Comparison of ENCODE assay signal across 17 cellular contexts in the genomic region with DNA sequence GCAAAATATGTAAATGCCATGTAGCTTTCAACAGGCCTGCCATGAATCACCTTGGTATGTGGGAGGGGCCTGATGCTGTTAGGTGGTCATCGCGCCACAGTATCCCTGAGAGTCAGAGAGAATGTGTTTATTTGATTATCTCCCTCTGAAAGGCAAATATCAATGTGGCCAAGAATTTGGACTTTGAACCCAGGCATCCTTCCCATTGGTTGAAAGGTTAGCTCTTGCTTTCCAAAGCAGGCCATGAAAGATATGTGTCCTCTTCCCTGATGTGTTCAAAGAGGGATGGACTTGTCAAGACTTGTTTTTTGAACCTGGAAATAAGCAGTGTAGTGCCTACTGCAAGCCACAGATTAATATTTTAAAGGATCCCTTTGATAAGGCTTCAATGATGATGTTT. TPM values are rescaled to one million over a fixed set of nuclear protein-coding genes. Genes with fewer than 3 reads are reported as not detected.
DNase-seq lines count a peak whose midpoint lies in the region; ATAC-seq and TF ChIP-seq lines count a peak whose summit lies in the region.
"Had no signal": no experiment of that assay in that cellular context is flagged by ENCODE, and none has a peak within 500 bp of the region (broad histone marks: within the 10 kb centered on the region; RNA-seq: fewer than 3 reads in every experiment).

No MANE protein-coding gene starts in this region.

- H3K18ac ChIP-seq in mesenchymal stem cell (ENCODE audit: low read depth in 1 of 2, low read length in 2 of 2): no peak overlapping the region

- H4K91ac ChIP-seq in mesenchymal stem cell (ENCODE audit: low read length): no peak overlapping the region

- H2BK120ac ChIP-seq in mesenchymal stem cell (ENCODE audit: low read depth, low read length): no peak overlapping the region

- H3K4me3 Mint-ChIP-seq in Calu3 (ENCODE audit: low read depth, unreplicated experiment) (no peak overlapping the region), endodermal cell (no peak overlapping the region)
- H3K4me3 Mint-ChIP-seq: activated T-cell treated with anti-CD3 and anti-CD28 coated beads, Interleukin-2, amount 50 U/mL, for 4 hours had no signal

- H3K9me3 Mint-ChIP-seq in Calu3 (ENCODE audit: low read depth, unreplicated experiment): no peaks in the 10 kb centered on the region
- H3K9me3 Mint-ChIP-seq in endodermal cell: no peaks in the 10 kb centered on the region
- H3K9me3 Mint-ChIP-seq: activated T-cell treated with anti-CD3 and anti-CD28 coated beads, Interleukin-2, amount 50 U/mL, for 4 hours had no signal

- no peak overlapping the region for H3K4me2 ChIP-seq in mesenchymal stem cell (ENCODE audit: low read length, poor library complexity, severe bottlenecking)
- H3K4me2 ChIP-seq: KMS-11 had no signal

- no TSS peak for BruUV-seq in Calu3 (replicated peaks; lab: Mats Ljungman, UMichigan)

- H3K27me3 ChIP-seq in endodermal cell (ENCODE audit: control insufficient read depth, insufficient read depth, low read length, poor library complexity, severe bottlenecking) (no peaks in the 10 kb centered on the region), mesenchymal stem cell (ENCODE audit: control insufficient read depth in 1 of 2, insufficient read depth in 1 of 2, low read length in 2 of 2) (no peaks in the 10 kb centered on the region)
- H3K27me3 ChIP-seq: BE2C had no signal

- H2BK12ac ChIP-seq in mesenchymal stem cell (ENCODE audit: low read length in 2 of 2): no peak overlapping the region

- H3K4me1 ChIP-seq in endodermal cell (ENCODE audit: control insufficient read depth, insufficient read depth, low read length): peaks cover 5% of the 10 kb centered on the region
- no peaks in the 10 kb centered on the region for H3K4me1 ChIP-seq in mesenchymal stem cell (ENCODE audit: control insufficient read depth, insufficient read depth, low read depth, low read length)
- H3K4me1 ChIP-seq: BE2C had no signal

- no peak overlapping the region for H2BK5ac ChIP-seq in mesenchymal stem cell (ENCODE audit: low read depth, low read length, poor library complexity, severe bottlenecking)

- no peak overlapping the region for H2BK15ac ChIP-seq in mesenchymal stem cell (ENCODE audit: low read depth, poor library complexity, severe bottlenecking)

- H3K27ac Mint-ChIP-seq in Calu3 (ENCODE audit: unreplicated experiment) (no peak overlapping the region), endodermal cell (peak overlapping the region; percentile 55)

- H3K4me1 Mint-ChIP-seq in Calu3 (ENCODE audit: low read depth, unreplicated experiment): no peaks in the 10 kb centered on the region
- H3K4me1 Mint-ChIP-seq in endodermal cell: peaks cover 15% of the 10 kb centered on the region

- no peak overlapping the region for H4K8ac ChIP-seq in mesenchymal stem cell (ENCODE audit: low read length)

- H3K36me3 Mint-ChIP-seq in Calu3 (ENCODE audit: insufficient read depth, unreplicated experiment): no peaks in the 10 kb centered on the region
- peaks cover 45% of the 10 kb centered on the region for H3K36me3 Mint-ChIP-seq in endodermal cell (ENCODE audit: low read depth)

- H2AK5ac ChIP-seq in mesenchymal stem cell (ENCODE audit: low read length, severe bottlenecking): peak overlapping the region; percentile 13

- CTCF ChIA-PET in Calu3 (lab: Charles Lee): no interaction called here

- no peak overlapping the region for H3K14ac ChIP-seq in mesenchymal stem cell (ENCODE audit: low read length in 2 of 2)

- no peak overlapping the region for H3K27ac ChIP-seq in endodermal cell (ENCODE audit: low read depth, low read length)
- peak overlapping the region; percentile 42 for H3K27ac ChIP-seq in mesenchymal stem cell (ENCODE audit: low read length, poor library complexity, severe bottlenecking)
- H3K27ac ChIP-seq: KMS-11 had no signal

- no peak overlapping the region for H2AFZ ChIP-seq in mesenchymal stem cell (ENCODE audit: low read depth, low read length)

- no peak overlapping the region for H3K4me3 ChIP-seq in endodermal cell (ENCODE audit: low read length)
- H3K4me3 ChIP-seq in mesenchymal stem cell (ENCODE audit: insufficient read depth in 1 of 2, low read depth in 1 of 2, low read length in 2 of 2): no peak overlapping the region

- WGBS in endodermal cell (ENCODE audit: insufficient coverage in 1 of 2, insufficient read length in 1 of 2), 2 experiments: 75 to 88% methylated on average over 2 of the region's 2 CpGs
- WGBS in mesenchymal stem cell: 98% methylated on average over 2 of the region's 2 CpGs

- TF ChIP-seq CTCF in Calu3 (IDR thresholded peaks at IDR 0.05; ENCODE audit: unreplicated experiment): no peak
- no peak for TF ChIP-seq CTCF in endodermal cell (conservative IDR thresholded peaks at IDR 0.05)

- H3K9me3 ChIP-seq in endodermal cell (ENCODE audit: control insufficient read depth, low read length) (no peaks in the 10 kb centered on the region), mesenchymal stem cell (ENCODE audit: control insufficient read depth, low read length) (no peaks in the 10 kb centered on the region)
- H3K9me3 ChIP-seq: BE2C had no signal

- no peak overlapping the region for H3K23ac ChIP-seq in mesenchymal stem cell (ENCODE audit: low read length in 2 of 2)

- peak; percentile 20 for DNase-seq in Calu3
- DNase-seq in NCI-H146 treated with DMSO at 0.1 percent for 48 hours (lab: John Stamatoyannopoulos, UW; ENCODE audit: unreplicated experiment): peak; percentile 23
- peak; percentile 59 for DNase-seq in endodermal cell
- DNase-seq in mesenchymal stem cell: no peak
- no peak for DNase-seq in stimulated activated CD4-positive, alpha-beta T cell treated with anti-CD3 and anti-CD28 coated beads, Interleukin-2, amount 100 ng/mL, for 48 hours
- DNase-seq: activated CD4-positive, alpha-beta T cell treated with anti-CD3 and anti-CD28 coated beads for 1 hour; activated T-cell treated with anti-CD3 and anti-CD28 coated beads, Interleukin-2, amount 50 U/mL, for 4 hours; BE2C; NCI-H1694 treated with DMSO at 0.1 percent for 48 hours; NCI-H524; stimulated activated CD4-positive, alpha-beta T cell treated with anti-CD3 and anti-CD28 coated beads, Interleukin-2, amount 100 ng/mL, for 24 hours; T-helper 2 cell; trophoblast cell had no signal

- H3K36me3 ChIP-seq in endodermal cell (ENCODE audit: control insufficient read depth, insufficient read depth, low read length) (peaks cover 44% of the 10 kb centered on the region), mesenchymal stem cell (ENCODE audit: control insufficient read depth in 1 of 2, insufficient read depth in 2 of 2, low read depth in 1 of 2, low read length in 2 of 2) (peaks cover 22 to 94% of the 10 kb centered on the region in 2 experiments)

- peaks cover 10% of the 10 kb centered on the region for H3K79me1 ChIP-seq in mesenchymal stem cell (replicated peaks; ENCODE audit: low read length, poor library complexity, severe bottlenecking)

- intact Hi-C loops in Calu3 (cut with micrococcal nuclease; ENCODE audit: unreplicated experiment): no loop called here

- ATAC-seq in GM21423 (IDR thresholded peaks at IDR 0.05; ENCODE audit: unreplicated experiment) (no peak), HG02852 (IDR thresholded peaks at IDR 0.05; ENCODE audit: unreplicated experiment) (no peak)
- no peak for ATAC-seq in activated CD4-positive, CD25-positive, alpha-beta regulatory T cell treated with anti-CD3 and anti-CD28 coated beads, Interleukin-2, amount 50 U/mL, for 24 hours
- ATAC-seq: activated T-cell treated with anti-CD3 and anti-CD28 coated beads, Interleukin-2, amount 50 U/mL, for 4 hours had no signal

- H3K9ac ChIP-seq in endodermal cell (ENCODE audit: extremely low read depth, low read length, poor library complexity, severe bottlenecking): no peak overlapping the region
- H3K9ac ChIP-seq in mesenchymal stem cell (ENCODE audit: low read length): no peak overlapping the region
- H3K9ac ChIP-seq: KMS-11 had no signal

- H3K27me3 Mint-ChIP-seq in Calu3 (ENCODE audit: unreplicated experiment): no peaks in the 10 kb centered on the region
- H3K27me3 Mint-ChIP-seq in endodermal cell (ENCODE audit: insufficient read depth): no peaks in the 10 kb centered on the region

- no peak overlapping the region for H3K4ac ChIP-seq in mesenchymal stem cell (ENCODE audit: low read depth in 1 of 2, low read length in 2 of 2)

RNA-seq across cellular contexts. Expression of a gene that starts 36.7 kb away (rescaled TPM):
- 96.5 and 113 TPM in 2 replicates for total RNA-seq in Calu3 (2022)
- 100 to 1,000 TPM; 237 to 293 TPM for total RNA-seq in endodermal cell
- polyA plus RNA-seq in endodermal cell (2013, experiment 1 of 2): 519 TPM
- polyA plus RNA-seq in endodermal cell (2013, experiment 2 of 2): 534 TPM
- polyA plus RNA-seq in mesenchymal stem cell (2013, experiment 1 of 2): 684 TPM
- 720 TPM for polyA plus RNA-seq in mesenchymal stem cell (2013, experiment 2 of 2)

Comparison
In these comparisons a context has a peak if more than half of its experiments do, and no peak if none do; other contexts are left out.
1. DNase-seq: peak in Calu3 (single experiment), NCI-H146 treated with DMSO at 0.1 percent for 48 hours (single experiment) and endodermal cell (single experiment); none in mesenchymal stem cell (single experiment) and stimulated activated CD4-positive, alpha-beta T cell treated with anti-CD3 and anti-CD28 coated beads, Interleukin-2, amount 100 ng/mL, for 48 hours (0 of 2).